ENCODE assay signal across 1 cellular context in the genomic region with DNA sequence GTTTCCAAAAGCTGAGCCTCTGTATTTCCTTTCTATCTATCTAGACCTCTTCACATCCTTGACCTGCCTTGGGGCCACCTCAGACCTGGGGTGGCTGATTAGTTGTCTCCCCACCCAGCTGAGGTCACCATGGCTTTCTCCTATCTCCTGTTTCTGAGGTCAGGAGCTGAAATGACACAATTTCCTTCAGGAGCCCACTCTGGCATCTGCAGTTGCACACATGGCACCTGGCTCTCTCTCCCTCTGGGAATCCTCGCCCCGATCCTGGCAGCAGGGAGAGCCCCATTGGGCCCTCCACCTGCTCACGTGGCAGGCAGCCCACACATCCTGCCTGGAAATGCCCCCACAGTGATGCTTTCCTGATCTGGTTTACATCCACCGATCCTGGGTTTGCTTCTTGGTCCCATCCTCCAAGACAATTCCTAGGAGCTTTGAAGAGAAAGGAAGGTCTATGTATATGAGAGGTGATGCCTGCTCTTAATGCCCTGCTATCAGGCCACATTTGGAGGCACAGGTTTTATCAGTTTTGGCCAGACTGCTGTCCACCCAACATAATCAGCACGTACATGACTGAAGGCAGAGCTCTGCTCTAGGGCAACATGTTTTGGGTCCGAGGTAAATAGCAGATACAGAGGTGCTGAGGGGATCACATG.
TF ChIP-seq lines count a peak whose summit lies in the region.

No MANE protein-coding gene starts in this region.

TF ChIP-seq in IMR-90, 13 proteins besides CTCF, POLR2A, EP300 and RAD21:
- TF ChIP-seq CEBPB (IDR thresholded peaks at IDR 0.05; ENCODE audit: low read depth, low read length) (no peak), FOS (IDR thresholded peaks at IDR 0.05; ENCODE audit: low read depth, low read length) (no peak), SMC3 (IDR thresholded peaks at IDR 0.05; ENCODE audit: low read depth, low read length) (no peak), NFE2L2 (IDR thresholded peaks at IDR 0.05; ENCODE audit: low read depth, low read length) (no peak), RFX5 (IDR thresholded peaks at IDR 0.05; ENCODE audit: low read depth, low read length) (no peak), MAZ (IDR thresholded peaks at IDR 0.05; ENCODE audit: borderline replicate concordance, low read depth, low read length) (no peak), BHLHE40 (IDR thresholded peaks at IDR 0.05; ENCODE audit: low read depth, low read length) (no peak), MAFK (IDR thresholded peaks at IDR 0.05; ENCODE audit: low read depth, low read length) (no peak), MXI1 (IDR thresholded peaks at IDR 0.05; ENCODE audit: borderline replicate concordance, low read depth, low read length) (no peak), CHD1 (IDR thresholded peaks at IDR 0.05; ENCODE audit: low read depth, low read length) (no peak), RCOR1 (IDR thresholded peaks at IDR 0.05; ENCODE audit: insufficient replicate concordance, low read length) (no peak)
- TF ChIP-seq, protein P1, sequence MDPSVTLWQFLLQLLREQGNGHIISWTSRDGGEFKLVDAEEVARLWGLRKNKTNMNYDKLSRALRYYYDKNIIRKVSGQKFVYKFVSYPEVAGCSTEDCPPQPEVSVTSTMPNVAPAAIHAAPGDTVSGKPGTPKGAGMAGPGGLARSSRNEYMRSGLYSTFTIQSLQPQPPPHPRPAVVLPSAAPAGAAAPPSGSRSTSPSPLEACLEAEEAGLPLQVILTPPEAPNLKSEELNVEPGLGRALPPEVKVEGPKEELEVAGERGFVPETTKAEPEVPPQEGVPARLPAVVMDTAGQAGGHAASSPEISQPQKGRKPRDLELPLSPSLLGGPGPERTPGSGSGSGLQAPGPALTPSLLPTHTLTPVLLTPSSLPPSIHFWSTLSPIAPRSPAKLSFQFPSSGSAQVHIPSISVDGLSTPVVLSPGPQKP (IDR thresholded peaks at IDR 0.05; ENCODE audit: borderline replicate concordance, low read depth, low read length), result no peak
- TF ChIP-seq, protein P2, sequence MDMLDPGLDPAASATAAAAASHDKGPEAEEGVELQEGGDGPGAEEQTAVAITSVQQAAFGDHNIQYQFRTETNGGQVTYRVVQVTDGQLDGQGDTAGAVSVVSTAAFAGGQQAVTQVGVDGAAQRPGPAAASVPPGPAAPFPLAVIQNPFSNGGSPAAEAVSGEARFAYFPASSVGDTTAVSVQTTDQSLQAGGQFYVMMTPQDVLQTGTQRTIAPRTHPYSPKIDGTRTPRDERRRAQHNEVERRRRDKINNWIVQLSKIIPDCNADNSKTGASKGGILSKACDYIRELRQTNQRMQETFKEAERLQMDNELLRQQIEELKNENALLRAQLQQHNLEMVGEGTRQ (IDR thresholded peaks at IDR 0.05; ENCODE audit: low read depth, low read length), result no peak
